Comparison of ENCODE assay signal across 13 cellular contexts in the genomic region with DNA sequence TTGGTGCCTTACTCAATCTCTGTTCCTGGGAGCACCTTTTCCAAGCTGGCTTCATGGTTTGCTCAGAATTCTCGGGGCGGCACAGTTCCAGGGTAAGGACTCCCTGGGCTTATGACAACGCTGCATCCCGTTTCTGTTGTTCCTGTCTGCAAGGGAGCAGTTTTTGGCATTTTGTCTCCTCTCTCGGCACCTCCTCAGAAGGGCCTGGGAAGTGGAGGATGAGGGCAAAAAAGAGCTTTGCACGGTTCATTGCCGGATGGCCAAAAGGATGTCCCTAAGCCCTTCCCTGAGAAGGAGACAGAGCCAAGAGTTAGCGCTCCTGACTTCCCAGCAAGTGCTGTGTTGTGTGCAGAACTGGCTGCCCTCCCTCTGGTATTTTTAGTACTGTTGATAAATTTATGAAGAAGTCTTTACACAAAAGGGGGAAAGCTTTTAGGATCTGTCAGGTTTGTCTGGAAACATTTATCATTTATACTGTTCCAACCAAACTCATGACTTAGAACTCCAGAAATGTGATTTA. TPM values are rescaled to one million over a fixed set of nuclear protein-coding genes. Genes with fewer than 3 reads are reported as not detected.
A peak's percentile ranks its signal among the peaks of the same experiment; 100 is the strongest.
DNase-seq lines count a peak whose midpoint lies in the region; ATAC-seq, FAIRE-seq and TF ChIP-seq lines count a peak whose summit lies in the region.
"Had no signal": no experiment of that assay in that cellular context is flagged by ENCODE, and none has a peak within 500 bp of the region (broad histone marks: within the 10 kb centered on the region; RNA-seq: fewer than 3 reads in every experiment).

No MANE protein-coding gene starts in this region.

- H4K20me1 ChIP-seq in astrocyte (ENCODE audit: insufficient read depth, low read length) (no peaks in the 10 kb centered on the region), smooth muscle cell (ENCODE audit: low read depth) (no peaks in the 10 kb centered on the region)

- no peak overlapping the region for H3K27ac Mint-ChIP-seq in astrocyte (ENCODE audit: unreplicated experiment)
- H3K27ac Mint-ChIP-seq in activated CD4-positive, alpha-beta T cell treated with anti-CD3 and anti-CD28 coated beads for 36 hours: no peak overlapping the region
- no peak overlapping the region for H3K27ac Mint-ChIP-seq in effector memory CD8-positive, alpha-beta T cell

- 52 to 69% methylated on average over 8 of the region's 8 CpGs for WGBS in heart right ventricle, 2 donors
- 91% methylated on average over 8 of the region's 8 CpGs for WGBS in smooth muscle cell (ENCODE audit: low lambda C conversion rate)

- no peaks in the 10 kb centered on the region for H3K9me3 Mint-ChIP-seq in astrocyte (ENCODE audit: unreplicated experiment)
- H3K9me3 Mint-ChIP-seq in activated CD4-positive, alpha-beta T cell treated with anti-CD3 and anti-CD28 coated beads for 36 hours (ENCODE audit: low read depth): no peaks in the 10 kb centered on the region
- no peaks in the 10 kb centered on the region for H3K9me3 Mint-ChIP-seq in effector memory CD8-positive, alpha-beta T cell

- no peaks in the 10 kb centered on the region for H3K27me3 Mint-ChIP-seq in astrocyte (ENCODE audit: low read depth, unreplicated experiment)
- H3K27me3 Mint-ChIP-seq in activated CD4-positive, alpha-beta T cell treated with anti-CD3 and anti-CD28 coated beads for 36 hours: no peaks in the 10 kb centered on the region
- no peaks in the 10 kb centered on the region for H3K27me3 Mint-ChIP-seq in effector memory CD8-positive, alpha-beta T cell

- POLR2A ChIA-PET in activated CD4-positive, alpha-beta T cell treated with anti-CD3 and anti-CD28 coated beads for 36 hours (lab: Charles Lee): no interaction called here

- intact Hi-C loops in heart right ventricle (cut with DNase I): loop anchor here in 1 of 10 donors (10.0 kb wide), 1 partner anchor 505 kb away; no protein-coding TSS in a partner anchor
- intact Hi-C loops in activated CD4-positive, alpha-beta T cell treated with anti-CD3 and anti-CD28 coated beads for 36 hours (cut with DNase I, micrococcal nuclease): no loop called here

- H3K9me3 ChIP-seq in astrocyte (ENCODE audit: insufficient read depth, low read depth, low read length) (no peaks in the 10 kb centered on the region), heart right ventricle (no peaks in the 10 kb centered on the region), smooth muscle cell (replicated peaks; ENCODE audit: low read depth) (no peaks in the 10 kb centered on the region)
- H3K9me3 ChIP-seq: Peyer's patch, tibial nerve had no signal

- H3F3A ChIP-seq in smooth muscle cell (ENCODE audit: low read depth): no peaks in the 10 kb centered on the region

- DNase-seq in Daoy (ENCODE audit: low read depth): peak; percentile 9
- peak; percentile 38 for DNase-seq in astrocyte (ENCODE audit: low read depth)
- DNase-seq in heart right ventricle: peak in 1 of 2 donors; percentile 43
- DNase-seq in smooth muscle cell (lab: John Stamatoyannopoulos, UW; ENCODE audit: unreplicated experiment): no peak
- DNase-seq in activated CD4-positive, alpha-beta T cell treated with anti-CD3 and anti-CD28 coated beads for 36 hours: no peak
- no peak for DNase-seq in effector memory CD8-positive, alpha-beta T cell
- DNase-seq in inferior parietal cortex (ENCODE audit: extremely low spot score): no peak
- DNase-seq: H7, Peyer's patch had no signal

- no peaks in the 10 kb centered on the region for H3K36me3 ChIP-seq in astrocyte (ENCODE audit: insufficient read depth, low read length)
- H3K36me3 ChIP-seq in heart right ventricle: peaks cover 0 to 12% (median 0%) of the 10 kb centered on the region in 9 donors
- H3K36me3 ChIP-seq in smooth muscle cell (ENCODE audit: low read depth): no peaks in the 10 kb centered on the region
- H3K36me3 ChIP-seq: Peyer's patch had no signal

- ATAC-seq in heart right ventricle (peak; percentile 61 to 90 (median 82)), HG02588 (IDR thresholded peaks at IDR 0.05; ENCODE audit: unreplicated experiment) (no peak)
- no peak for ATAC-seq in activated CD4-positive, alpha-beta T cell treated with anti-CD3 and anti-CD28 coated beads for 36 hours
- ATAC-seq in effector memory CD8-positive, alpha-beta T cell (replicated peaks): no peak

- H3K4me2 ChIP-seq in astrocyte (ENCODE audit: low read length): peak overlapping the region; percentile 66
- H3K4me2 ChIP-seq in smooth muscle cell: peak overlapping the region; percentile 21
- H3K4me2 ChIP-seq: KMS-11 had no signal

- H3K4me1 ChIP-seq in astrocyte (ENCODE audit: insufficient read depth, low read length) (peaks cover 25% of the 10 kb centered on the region), heart right ventricle (peaks cover 2 to 38% (median 18%) of the 10 kb centered on the region in 9 donors), smooth muscle cell (ENCODE audit: low read depth) (peaks cover 3% of the 10 kb centered on the region)
- H3K4me1 ChIP-seq: parathyroid adenoma had no signal

- peaks cover 11% of the 10 kb centered on the region for H3K4me1 Mint-ChIP-seq in astrocyte (ENCODE audit: low read depth, unreplicated experiment)
- H3K4me1 Mint-ChIP-seq in activated CD4-positive, alpha-beta T cell treated with anti-CD3 and anti-CD28 coated beads for 36 hours: peaks cover 18% of the 10 kb centered on the region
- no peaks in the 10 kb centered on the region for H3K4me1 Mint-ChIP-seq in effector memory CD8-positive, alpha-beta T cell (ENCODE audit: low read depth in 2 of 2)

- H3K4me3 ChIP-seq in astrocyte (ENCODE audit: insufficient read depth, low read depth, low read length) (no peak overlapping the region), heart right ventricle (peak overlapping the region in 2 of 10 donors; percentile 11 to 20), smooth muscle cell (no peak overlapping the region)
- H3K4me3 ChIP-seq: Peyer's patch, tibial nerve had no signal

- H3K27ac ChIP-seq in astrocyte (ENCODE audit: low read depth, low read length): peak overlapping the region; percentile 60
- H3K27ac ChIP-seq in heart right ventricle: peak overlapping the region in 9 of 10 donors; percentile 1 to 85 (median 54)
- H3K27ac ChIP-seq in smooth muscle cell (ENCODE audit: low read depth): peak overlapping the region; percentile 82
- H3K27ac ChIP-seq: KMS-11, parathyroid adenoma had no signal

- H3K79me2 ChIP-seq in astrocyte (ENCODE audit: insufficient read depth, low read length) (no peaks in the 10 kb centered on the region), smooth muscle cell (ENCODE audit: low read depth) (no peaks in the 10 kb centered on the region)
- H3K79me2 ChIP-seq: parathyroid adenoma had no signal

- H3K4me3 Mint-ChIP-seq in astrocyte (ENCODE audit: unreplicated experiment): no peak overlapping the region
- H3K4me3 Mint-ChIP-seq in activated CD4-positive, alpha-beta T cell treated with anti-CD3 and anti-CD28 coated beads for 36 hours: no peak overlapping the region
- no peak overlapping the region for H3K4me3 Mint-ChIP-seq in effector memory CD8-positive, alpha-beta T cell

- H2AFZ ChIP-seq in astrocyte (ENCODE audit: low read depth, low read length) (peak overlapping the region; percentile 51), smooth muscle cell (ENCODE audit: low read depth) (no peak overlapping the region)
- H2AFZ ChIP-seq: parathyroid adenoma had no signal

- H3K36me3 Mint-ChIP-seq in astrocyte (ENCODE audit: low read depth, unreplicated experiment): peaks cover 7% of the 10 kb centered on the region
- H3K36me3 Mint-ChIP-seq in activated CD4-positive, alpha-beta T cell treated with anti-CD3 and anti-CD28 coated beads for 36 hours (ENCODE audit: low read depth): peaks cover 7% of the 10 kb centered on the region
- H3K36me3 Mint-ChIP-seq in effector memory CD8-positive, alpha-beta T cell (ENCODE audit: insufficient read depth): peaks cover 5% of the 10 kb centered on the region

- H3K9ac ChIP-seq in astrocyte (ENCODE audit: low read length): peak overlapping the region; percentile 40
- H3K9ac ChIP-seq in smooth muscle cell (ENCODE audit: low read depth): peak overlapping the region; percentile 10
- H3K9ac ChIP-seq: KMS-11, parathyroid adenoma had no signal

- no peak for FAIRE-seq in astrocyte (lab: Jason Lieb, UNC)

- TF ChIP-seq CTCF in astrocyte (IDR thresholded peaks at IDR 0.05; ENCODE audit: insufficient read depth, low read depth, low read length) (no peak), heart right ventricle (IDR thresholded peaks at IDR 0.05) (no peak), smooth muscle cell (IDR thresholded peaks at IDR 0.05; ENCODE audit: borderline replicate concordance, insufficient read depth, poor library complexity, severe bottlenecking) (no peak)

- H3K27me3 ChIP-seq in astrocyte (ENCODE audit: insufficient read depth, low read length): no peaks in the 10 kb centered on the region
- H3K27me3 ChIP-seq in heart right ventricle: no peaks in the 10 kb centered on the region
- H3K27me3 ChIP-seq in smooth muscle cell (ENCODE audit: low read depth): no peaks in the 10 kb centered on the region
- H3K27me3 ChIP-seq: Peyer's patch, tibial nerve had no signal

- CTCF ChIA-PET in activated CD4-positive, alpha-beta T cell treated with anti-CD3 and anti-CD28 coated beads for 36 hours (lab: Charles Lee): no interaction called here

RNA-seq across cellular contexts. Expression of a gene that starts 13.4 kb away (rescaled TPM):
- total RNA-seq in Daoy (2014; rRNA removed; shearing (Covaris generic)): 4.8 and 5.4 TPM in 2 replicates
- total RNA-seq in astrocyte (39.5 and 43.8 TPM in 2 replicates), heart right ventricle (10 to 100 TPM in 4 of 10 donors, 1 to 10 TPM in 6; 4.4 to 14.6 (median 7.7) TPM), smooth muscle cell (9.9 and 18.1 TPM in 2 replicates)
- polyA plus RNA-seq in heart right ventricle (10 to 100 TPM in 1 of 2 donors, 1 to 10 TPM in 1; 5.0 to 11.4 TPM), smooth muscle cell (33.2 and 37.3 TPM in 2 replicates)
- total RNA-seq in activated CD4-positive, alpha-beta T cell treated with anti-CD3 and anti-CD28 coated beads for 36 hours: 10 to 100 TPM; 20.5 to 24.6 TPM

RNA-seq across cellular contexts. Expression of a gene that starts 36.3 kb away (rescaled TPM):
- 107 and 165 TPM in 2 replicates for total RNA-seq in Daoy (2014; rRNA removed; shearing (Covaris generic))
- total RNA-seq in astrocyte (128 and 130 TPM in 2 replicates), heart right ventricle (10 to 100 TPM; 30.3 to 86.3 (median 34.6) TPM), smooth muscle cell (235 and 266 TPM in 2 replicates)
- polyA plus RNA-seq in heart right ventricle (10 to 100 TPM; 49.6 to 65.1 TPM), smooth muscle cell (167 and 178 TPM in 2 replicates)
- total RNA-seq in activated CD4-positive, alpha-beta T cell treated with anti-CD3 and anti-CD28 coated beads for 36 hours: 10 to 100 TPM; 43.4 to 49.5 TPM

Comparison
In these comparisons a context has a peak if more than half of its experiments do, and no peak if none do; other contexts are left out.
1. DNase-seq: peak in Daoy (single experiment) and astrocyte (single experiment); none in smooth muscle cell (single experiment), activated CD4-positive, alpha-beta T cell treated with anti-CD3 and anti-CD28 coated beads for 36 hours (single experiment), effector memory CD8-positive, alpha-beta T cell (0 of 3) and inferior parietal cortex (single experiment).
2. ATAC-seq: peak in heart right ventricle (8 of 8); none in HG02588 (single experiment), activated CD4-positive, alpha-beta T cell treated with anti-CD3 and anti-CD28 coated beads for 36 hours (single experiment) and effector memory CD8-positive, alpha-beta T cell (single experiment).
3. Peak in every context shown above with its lines, with median percentiles within 50 percentile points of each other: H3K27ac ChIP-seq.